Comparison of ENCODE assay signal across 27 cellular contexts in genomic region chr1:71753746-71754145, GRCh38.
"Had no signal": no experiment of that assay in that cellular context is flagged by ENCODE, and none has a peak within 500 bp of the region (broad histone marks: within the 10 kb centered on the region; RNA-seq: fewer than 3 reads in every experiment).

No MANE protein-coding gene starts in this region.

- H3K27ac ChIP-seq: adrenal gland, body of pancreas, colonic mucosa, epithelial cell of prostate, esophagus squamous epithelium, heart right ventricle, left ventricle myocardium inferior, right atrium auricular region, suprapubic skin, tibial artery, upper lobe of right lung had no signal

- H3K4me3 ChIP-seq: adrenal gland, body of pancreas, colonic mucosa, esophagus squamous epithelium, heart right ventricle, left ventricle myocardium inferior, lung, right atrium auricular region, smooth muscle cell, suprapubic skin, tibial artery, upper lobe of right lung had no signal

- H3K9me3 ChIP-seq: adrenal gland, body of pancreas, colonic mucosa, esophagus squamous epithelium, left ventricle myocardium inferior, right atrium auricular region, suprapubic skin, tibial artery, upper lobe of right lung had no signal

- H3K27me3 ChIP-seq: adrenal gland, body of pancreas, colonic mucosa, esophagus squamous epithelium, heart right ventricle, right atrium auricular region, suprapubic skin, tibial artery, upper lobe of right lung had no signal

- H3K4me1 Mint-ChIP-seq: activated CD4-positive, alpha-beta T cell treated with anti-CD3 and anti-CD28 coated beads for 36 hours; activated naive CD8-positive, alpha-beta T cell treated with anti-CD3 and anti-CD28 coated beads for 36 hours; naive thymus-derived CD4-positive, alpha-beta T cell; stimulated activated naive B cell treated with anti-CD40 and anti-IgM and Interleukin-4, amounts not matched to agents 10 μg/mL and 1 μg/mL and 100 μg/mL, for 72 hours had no signal

- DNase-seq: activated CD4-positive, alpha-beta T cell treated with anti-CD3 and anti-CD28 coated beads for 36 hours; activated CD4-positive, CD25-positive, alpha-beta regulatory T cell; activated naive CD4-positive, alpha-beta T cell treated with anti-CD3 and anti-CD28 coated beads for 36 hours; activated naive CD8-positive, alpha-beta T cell treated with anti-CD3 and anti-CD28 coated beads for 36 hours; activated T-cell treated with anti-CD3 and anti-CD28 coated beads for 4 hours; activated T-cell treated with anti-CD3 and anti-CD28 coated beads, Interleukin-2, amount 50 U/mL, for 72 hours; adrenal gland; aorta; body of pancreas; cerebellar nuclear complex; colonic mucosa; effector CD8-positive, alpha-beta T cell; esophagus squamous epithelium; foreskin melanocyte; heart right ventricle; left ventricle myocardium inferior; naive thymus-derived CD4-positive, alpha-beta T cell; stimulated activated CD4-positive, alpha-beta T cell treated with anti-CD3 and anti-CD28 coated beads, Interleukin-2, amount 100 ng/mL, for 24 hours; stimulated activated naive B cell treated with anti-CD40 and anti-IgM and Interleukin-4, amounts not matched to agents 10 μg/mL and 1 μg/mL and 100 μg/mL, for 72 hours; tibial artery; upper lobe of right lung had no signal

- H3K36me3 Mint-ChIP-seq: activated naive CD8-positive, alpha-beta T cell treated with anti-CD3 and anti-CD28 coated beads for 36 hours; naive thymus-derived CD4-positive, alpha-beta T cell; stimulated activated naive B cell treated with anti-CD40 and anti-IgM and Interleukin-4, amounts not matched to agents 10 μg/mL and 1 μg/mL and 100 μg/mL, for 72 hours had no signal

- H3K36me3 ChIP-seq: adrenal gland, colonic mucosa, esophagus squamous epithelium, heart right ventricle, left ventricle myocardium inferior, right atrium auricular region, suprapubic skin, tibial artery, upper lobe of right lung had no signal

- H3K4me3 Mint-ChIP-seq: activated CD4-positive, alpha-beta T cell treated with anti-CD3 and anti-CD28 coated beads for 36 hours; activated naive CD4-positive, alpha-beta T cell treated with anti-CD3 and anti-CD28 coated beads for 36 hours; activated naive CD8-positive, alpha-beta T cell treated with anti-CD3 and anti-CD28 coated beads for 36 hours; activated T-cell treated with anti-CD3 and anti-CD28 coated beads, Interleukin-2, amount 50 U/mL, for 72 hours; naive thymus-derived CD4-positive, alpha-beta T cell; stimulated activated naive B cell treated with anti-CD40 and anti-IgM and Interleukin-4, amounts not matched to agents 10 μg/mL and 1 μg/mL and 100 μg/mL, for 72 hours; T-helper 2 cell treated with Interferon-gamma antibody and Interleukin-4, amounts not matched to agents 5 μg/mL and 100 μg/mL, for 36 hours had no signal

- H3K27ac Mint-ChIP-seq: activated CD4-positive, alpha-beta T cell treated with anti-CD3 and anti-CD28 coated beads for 36 hours; activated naive CD4-positive, alpha-beta T cell treated with anti-CD3 and anti-CD28 coated beads for 36 hours; activated naive CD8-positive, alpha-beta T cell treated with anti-CD3 and anti-CD28 coated beads for 36 hours; activated T-cell treated with anti-CD3 and anti-CD28 coated beads, Interleukin-2, amount 50 U/mL, for 72 hours; naive thymus-derived CD4-positive, alpha-beta T cell; stimulated activated naive B cell treated with anti-CD40 and anti-IgM and Interleukin-4, amounts not matched to agents 10 μg/mL and 1 μg/mL and 100 μg/mL, for 72 hours; T-helper 2 cell treated with Interferon-gamma antibody and Interleukin-4, amounts not matched to agents 5 μg/mL and 100 μg/mL, for 36 hours had no signal

- ATAC-seq: activated CD4-positive, alpha-beta T cell treated with anti-CD3 and anti-CD28 coated beads for 36 hours; activated T-cell treated with anti-CD3 and anti-CD28 coated beads, Interleukin-2, amount 50 U/mL, for 72 hours; body of pancreas; heart right ventricle; naive thymus-derived CD4-positive, alpha-beta T cell; stimulated activated naive B cell treated with anti-CD40 and anti-IgM and Interleukin-4, amounts not matched to agents 10 μg/mL and 1 μg/mL and 100 μg/mL, for 72 hours; upper lobe of right lung had no signal

- H3K27me3 Mint-ChIP-seq: activated CD4-positive, alpha-beta T cell treated with anti-CD3 and anti-CD28 coated beads for 36 hours; activated naive CD8-positive, alpha-beta T cell treated with anti-CD3 and anti-CD28 coated beads for 36 hours; naive thymus-derived CD4-positive, alpha-beta T cell; stimulated activated naive B cell treated with anti-CD40 and anti-IgM and Interleukin-4, amounts not matched to agents 10 μg/mL and 1 μg/mL and 100 μg/mL, for 72 hours had no signal

- H3K4me2 ChIP-seq: smooth muscle cell had no signal
